8 cellular contexts compared by ENCODE assay signal in the genomic region with DNA sequence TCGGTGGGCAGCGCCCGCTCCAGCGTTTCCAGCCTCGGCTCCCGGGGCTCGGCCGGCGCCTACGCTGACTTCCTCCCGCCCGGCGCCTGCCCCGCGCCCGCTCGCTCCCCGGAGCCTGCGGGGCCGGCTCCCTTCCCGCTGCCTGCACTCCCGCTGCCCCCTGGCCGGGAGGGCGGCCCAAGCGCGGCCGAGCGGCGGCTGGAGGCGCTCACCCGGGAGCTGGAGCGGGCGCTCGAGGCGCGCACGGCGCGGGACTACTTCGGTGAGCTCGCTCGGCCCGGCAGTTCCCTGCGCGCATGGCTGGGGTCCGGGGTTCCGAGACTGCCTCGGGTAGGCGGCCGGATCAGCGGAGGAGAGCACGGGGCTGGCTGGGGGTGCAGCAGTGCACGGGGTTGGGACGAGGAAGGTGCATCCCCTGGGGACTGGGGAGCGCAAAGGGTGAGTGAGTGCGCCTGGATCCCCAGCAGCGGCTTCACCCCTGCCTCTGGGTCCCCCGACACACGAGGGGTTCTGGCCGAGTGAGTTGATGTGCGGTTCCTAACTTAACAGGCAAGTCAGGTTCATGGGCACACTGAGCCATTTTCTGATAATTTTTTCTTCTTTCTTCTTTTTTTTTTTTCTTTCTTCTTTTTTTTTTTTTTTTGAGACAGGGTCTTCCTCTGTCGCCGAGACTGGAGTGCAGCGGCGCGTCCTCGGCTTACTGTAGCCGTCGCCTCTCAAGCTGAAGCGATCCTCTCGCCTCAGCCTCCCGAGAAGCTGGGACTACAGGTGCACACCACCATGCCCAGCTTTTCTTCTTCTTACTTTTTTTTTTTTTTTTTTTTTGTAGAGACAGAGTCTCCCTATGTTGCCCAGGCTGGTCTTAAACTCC. TPM values are rescaled to one million over a fixed set of nuclear protein-coding genes. Genes with fewer than 3 reads are reported as not detected.
DNase-seq lines count a peak whose midpoint lies in the region; ATAC-seq and TF ChIP-seq lines count a peak whose summit lies in the region.

No MANE protein-coding gene starts in this region.

- ATAC-seq in CD8-positive, alpha-beta T cell = no peak
- no peak for ATAC-seq in GM21528 (IDR thresholded peaks at IDR 0.05; ENCODE audit: low FRiP score, unreplicated experiment)

- CTCF ChIA-PET in CD8-positive, alpha-beta T cell (lab: Charles Lee) = no interaction called here

- no peak for TF ChIP-seq CTCF in CD8-positive, alpha-beta T cell (IDR thresholded peaks at IDR 0.05)
- TF ChIP-seq CTCF in fibroblast of lung (conservative IDR thresholded peaks at IDR 0.05 in 1 of 2, IDR thresholded peaks at IDR 0.05 in 1 of 2; ENCODE audit: low read depth in 1 of 2, low read length in 2 of 2) (no peak), neural crest cell (conservative IDR thresholded peaks at IDR 0.05) (no peak)

- no peaks in the 10 kb centered on the region for H3K9me3 ChIP-seq in CD8-positive, alpha-beta T cell (ENCODE audit: low read length)
- H3K9me3 ChIP-seq in SJCRH30 (replicated peaks) (no peaks in the 10 kb centered on the region), fibroblast of lung (ENCODE audit: control insufficient read depth, insufficient read depth, low read depth, low read length) (no peaks in the 10 kb centered on the region)

- no peak overlapping the region for H3K27ac ChIP-seq in CD8-positive, alpha-beta T cell (ENCODE audit: low read depth, low read length)
- H3K27ac ChIP-seq in SJCRH30 (no peak overlapping the region), fibroblast of lung (ENCODE audit: insufficient read depth, low read length) (peak overlapping the region; percentile 32)

- no peaks in the 10 kb centered on the region for H4K20me1 ChIP-seq in fibroblast of lung (ENCODE audit: control insufficient read depth, extremely low read depth, insufficient read depth, low read length)

- DNase-seq in CD8-positive, alpha-beta T cell = no peak
- DNase-seq in SJCRH30 = peak; percentile 49 to 50
- peak; percentile 39 to 61 for DNase-seq in fibroblast of lung (ENCODE audit: low read depth in 2 of 2)
- DNase-seq in neural crest cell (ENCODE audit: low read depth, low spot score) = peak; percentile 45
- no peak for DNase-seq in NCI-H2196 treated with DMSO at 0.1 percent for 48 hours (lab: John Stamatoyannopoulos, UW; ENCODE audit: unreplicated experiment)
- DNase-seq in NCI-H1417 (lab: John Stamatoyannopoulos, UW) = no peak
- no peak for DNase-seq in erythroblast (lab: John Stamatoyannopoulos, UW)

- peak overlapping the region; percentile 51 for H3K4me3 Mint-ChIP-seq in CD8-positive, alpha-beta T cell
- H3K4me3 Mint-ChIP-seq in neural crest cell = peak overlapping the region; percentile 89

- H3K4me2 ChIP-seq in fibroblast of lung (ENCODE audit: extremely low read depth, insufficient read depth, low read length) = peak overlapping the region; percentile 92

- H3K4me3 ChIP-seq in CD8-positive, alpha-beta T cell (ENCODE audit: low read depth, low read length) = no peak overlapping the region
- H3K4me3 ChIP-seq in SJCRH30 = peak overlapping the region; percentile 64
- H3K4me3 ChIP-seq in fibroblast of lung (replicated peaks in 1 of 4; ENCODE audit: control extremely low read depth in 1 of 4, insufficient read depth in 1 of 4, low read depth in 3 of 4, low read length in 4 of 4) = peak overlapping the region; percentile 66 to 82 (median 75)

- no peaks in the 10 kb centered on the region for H3K9me3 Mint-ChIP-seq in CD8-positive, alpha-beta T cell
- no peaks in the 10 kb centered on the region for H3K9me3 Mint-ChIP-seq in neural crest cell

- H3K9ac ChIP-seq in fibroblast of lung (ENCODE audit: insufficient read depth, low read length) = peak overlapping the region; percentile 82

- H3K36me3 Mint-ChIP-seq in CD8-positive, alpha-beta T cell = no peaks in the 10 kb centered on the region
- no peaks in the 10 kb centered on the region for H3K36me3 Mint-ChIP-seq in neural crest cell (ENCODE audit: low read depth)

- no peak overlapping the region for H3K27ac Mint-ChIP-seq in CD8-positive, alpha-beta T cell
- no peak overlapping the region for H3K27ac Mint-ChIP-seq in neural crest cell (ENCODE audit: unreplicated experiment)

- H3K27me3 Mint-ChIP-seq in CD8-positive, alpha-beta T cell (ENCODE audit: low read depth) = peaks cover 46% of the 10 kb centered on the region
- H3K27me3 Mint-ChIP-seq in neural crest cell (ENCODE audit: low read depth) = peaks cover 5% of the 10 kb centered on the region

- peaks cover 42% of the 10 kb centered on the region for H3K79me2 ChIP-seq in fibroblast of lung (ENCODE audit: control insufficient read depth, insufficient read depth, low read length)

- no peaks in the 10 kb centered on the region for H3K4me1 ChIP-seq in CD8-positive, alpha-beta T cell (ENCODE audit: insufficient read depth, low read length)
- H3K4me1 ChIP-seq in SJCRH30 (no peaks in the 10 kb centered on the region), fibroblast of lung (ENCODE audit: control insufficient read depth, extremely low read depth, insufficient read depth, low read length) (no peaks in the 10 kb centered on the region)

- no peak for TF ChIP-seq POLR2A in erythroblast (IDR thresholded peaks at IDR 0.05; ENCODE audit: low read length)

- peaks cover 5% of the 10 kb centered on the region for H3K4me1 Mint-ChIP-seq in CD8-positive, alpha-beta T cell (ENCODE audit: low read depth)
- H3K4me1 Mint-ChIP-seq in neural crest cell = peaks cover 19% of the 10 kb centered on the region

- H2AFZ ChIP-seq in fibroblast of lung (ENCODE audit: low read length) = no peak overlapping the region

- intact Hi-C loops in CD8-positive, alpha-beta T cell (cut with DNase I, micrococcal nuclease) = no loop called here

- H3K27me3 ChIP-seq in CD8-positive, alpha-beta T cell (ENCODE audit: insufficient read depth, low read length) = peaks cover 5% of the 10 kb centered on the region
- H3K27me3 ChIP-seq in SJCRH30 = no peaks in the 10 kb centered on the region
- no peaks in the 10 kb centered on the region for H3K27me3 ChIP-seq in fibroblast of lung (ENCODE audit: control insufficient read depth, insufficient read depth, low read length)

- no peaks in the 10 kb centered on the region for H3K36me3 ChIP-seq in CD8-positive, alpha-beta T cell (ENCODE audit: insufficient read depth, low read length)
- H3K36me3 ChIP-seq in SJCRH30 = no peaks in the 10 kb centered on the region
- peaks cover 1% of the 10 kb centered on the region for H3K36me3 ChIP-seq in fibroblast of lung (ENCODE audit: control insufficient read depth, insufficient read depth, low read length)

- POLR2A ChIA-PET in CD8-positive, alpha-beta T cell (lab: Charles Lee) = no interaction called here

RNA-seq across cellular contexts. Expression of a gene that starts 1.1 kb away (rescaled TPM):
- total RNA-seq in CD8-positive, alpha-beta T cell = under 1 TPM; 0.08 to 0.35 TPM
- total RNA-seq in SJCRH30 (2014; rRNA removed; shearing (Covaris generic)) = 15.3 and 15.9 TPM in 2 replicates
- total RNA-seq in fibroblast of lung = 38.5 and 49.0 TPM in 2 replicates
- polyA plus RNA-seq in fibroblast of lung = 18.4 and 20.9 TPM in 2 replicates
- 24.7 and 31.9 TPM in 2 replicates for polyA plus RNA-seq in fibroblast of lung (2012)
- 59.9 and 75.6 TPM in 2 replicates for polyA minus RNA-seq in fibroblast of lung (ENCODE audit: low replicate concordance)
- total RNA-seq in neural crest cell = 15.1 and 17.0 TPM in 2 replicates

RNA-seq across cellular contexts. Expression of a gene that starts 54.4 kb away (rescaled TPM):
- total RNA-seq in CD8-positive, alpha-beta T cell = 10 to 100 TPM; 46.8 to 53.2 TPM
- 257 and 282 TPM in 2 replicates for total RNA-seq in SJCRH30 (2014; rRNA removed; shearing (Covaris generic))
- total RNA-seq in fibroblast of lung (114 and 147 TPM in 2 replicates), neural crest cell (191 and 205 TPM in 2 replicates)
- 104 and 105 TPM in 2 replicates for polyA plus RNA-seq in fibroblast of lung
- 82.5 and 95.6 TPM in 2 replicates for polyA plus RNA-seq in fibroblast of lung (2012)
- polyA minus RNA-seq in fibroblast of lung (ENCODE audit: low replicate concordance) = 47.0 and 69.3 TPM in 2 replicates

Comparison
In these comparisons a context has a peak if more than half of its experiments do, and no peak if none do; other contexts are left out.
1. DNase-seq: peak in SJCRH30 (2 of 2), fibroblast of lung (2 of 2) and neural crest cell (single experiment); none in CD8-positive, alpha-beta T cell (0 of 7), NCI-H2196 treated with DMSO at 0.1 percent for 48 hours (single experiment), NCI-H1417 (0 of 3) and erythroblast (0 of 2).
2. RNA of a gene that starts 1.1 kb away (total RNA-seq): 38.5 to 49.0 TPM in fibroblast of lung, 15.3 to 15.9 TPM in SJCRH30 and 15.1 to 17.0 TPM in neural crest cell; 0.08 to 0.35 TPM in CD8-positive, alpha-beta T cell; every median in the first group is over 10 times any median in the second.